Comparison of ENCODE assay signal across 12 cellular contexts in genomic region chr4:52657317-52657629, GRCh38. TPM values are rescaled to one million over a fixed set of nuclear protein-coding genes. Genes with fewer than 3 reads are reported as not detected.
DNase-seq lines count a peak whose midpoint lies in the region; TF ChIP-seq lines count a peak whose summit lies in the region.
"Had no signal": no experiment of that assay in that cellular context is flagged by ENCODE, and none has a peak within 500 bp of the region (broad histone marks: within the 10 kb centered on the region; RNA-seq: fewer than 3 reads in every experiment).

No MANE protein-coding gene starts in this region.

- peaks cover 4 to 11% (median 4%) of the 10 kb centered on the region in 3 donors for H3K36me3 Mint-ChIP-seq in CD8-positive, alpha-beta memory T cell
- H3K36me3 Mint-ChIP-seq in osteocyte (ENCODE audit: unreplicated experiment) = peaks cover 13% of the 10 kb centered on the region

- in situ Hi-C loops in brain microvascular endothelial cell (cut with HindIII; ENCODE audit: low pct_ligation_motif_present, low sequenced_read_pairs) = no loop called here

- peaks cover 9% of the 10 kb centered on the region for H3K4me1 ChIP-seq in CD8-positive, alpha-beta memory T cell (ENCODE audit: insufficient read depth, low read length)
- H3K4me1 ChIP-seq in OCI-LY7 (ENCODE audit: insufficient read depth, low read length, poor library complexity, severe bottlenecking) (peaks cover 21% of the 10 kb centered on the region), esophagus (ENCODE audit: control insufficient read depth in 2 of 2, insufficient read depth in 2 of 2, low read length in 1 of 2) (peaks cover 4 to 11% of the 10 kb centered on the region in 2 donors), Peyer's patch (peaks cover 0 to 15% (median 1%) of the 10 kb centered on the region in 4 donors)

- H3K27me3 Mint-ChIP-seq in CD8-positive, alpha-beta memory T cell = no peaks in the 10 kb centered on the region
- no peaks in the 10 kb centered on the region for H3K27me3 Mint-ChIP-seq in osteocyte (ENCODE audit: unreplicated experiment)

- no peak overlapping the region for H2AFZ ChIP-seq in OCI-LY7 (ENCODE audit: low read length)

- peaks cover 2 to 4% (median 4%) of the 10 kb centered on the region in 5 donors for H3K9me3 Mint-ChIP-seq in CD8-positive, alpha-beta memory T cell
- no peaks in the 10 kb centered on the region for H3K9me3 Mint-ChIP-seq in osteocyte (ENCODE audit: unreplicated experiment)

- no peaks in the 10 kb centered on the region for H3K9me3 ChIP-seq in CD8-positive, alpha-beta memory T cell (ENCODE audit: low read length)
- H3K9me3 ChIP-seq in OCI-LY7 (ENCODE audit: low read length) (no peaks in the 10 kb centered on the region), esophagus (ENCODE audit: control insufficient read depth in 2 of 2, insufficient read depth in 1 of 2, low read depth in 1 of 2, low read length in 1 of 2) (no peaks in the 10 kb centered on the region), Peyer's patch (no peaks in the 10 kb centered on the region)

- no peak for TF ChIP-seq POLR2A in Peyer's patch (IDR thresholded peaks at IDR 0.05)

- peaks cover 6% of the 10 kb centered on the region; the same call in 1 of the 2 replicates for H3K79me2 ChIP-seq in OCI-LY7 (ENCODE audit: insufficient read depth, low read depth, low read length)

- H3K27ac ChIP-seq in CD8-positive, alpha-beta memory T cell (ENCODE audit: low read depth, low read length) = no peak overlapping the region
- H3K27ac ChIP-seq in OCI-LY7 (ENCODE audit: low read depth, low read length, poor library complexity, severe bottlenecking) = no peak overlapping the region
- peak overlapping the region; percentile 35 to 49 for H3K27ac ChIP-seq in esophagus (ENCODE audit: low read depth in 2 of 2, low read length in 1 of 2)
- no peak overlapping the region for H3K27ac ChIP-seq in brain microvascular endothelial cell
- H3K27ac ChIP-seq in Peyer's patch = no peak overlapping the region

- POLR2A ChIA-PET in CD8-positive, alpha-beta memory T cell (lab: Charles Lee) = interaction anchor here (1.1 to 1.3 kb wide), 2 partner anchors 9 to 18 kb away, joined by 4 to 5 read pairs; no protein-coding TSS in a partner anchor
- POLR2A ChIA-PET in OCI-LY7 (lab: Charles Lee) = interaction anchor here (2.0 to 2.6 kb wide), 2 partner anchors 9 to 55 kb away, joined by 8 to 19 read pairs; no protein-coding TSS in a partner anchor

- H3K36me3 ChIP-seq in CD8-positive, alpha-beta memory T cell (ENCODE audit: insufficient read depth, low read length) = no peaks in the 10 kb centered on the region
- H3K36me3 ChIP-seq in OCI-LY7 (ENCODE audit: insufficient read depth, low read length) = peaks cover 12% of the 10 kb centered on the region
- peaks cover 0 to 2% of the 10 kb centered on the region in 2 donors for H3K36me3 ChIP-seq in esophagus (ENCODE audit: control insufficient read depth in 2 of 2, insufficient read depth in 2 of 2, low read length in 1 of 2)
- H3K36me3 ChIP-seq in brain microvascular endothelial cell (replicated peaks) = no peaks in the 10 kb centered on the region
- H3K36me3 ChIP-seq in Peyer's patch = no peaks in the 10 kb centered on the region

- H3K4me3 Mint-ChIP-seq in CD8-positive, alpha-beta memory T cell = peak overlapping the region; percentile 72 to 87 (median 82)
- H3K4me3 Mint-ChIP-seq in osteocyte (ENCODE audit: unreplicated experiment) = peak overlapping the region; percentile 73

- no peak for DNase-seq in CD8-positive, alpha-beta memory T cell
- DNase-seq in OCI-LY7 (ENCODE audit: low spot score) = no peak
- DNase-seq in osteocyte (ENCODE audit: extremely low spot score, unreplicated experiment) = no peak
- DNase-seq in brain microvascular endothelial cell = no peak
- DNase-seq in NCI-H226 = no peak
- no peak for DNase-seq in Peyer's patch
- DNase-seq in HuH-7.5 (ENCODE audit: low spot score) = no peak
- DNase-seq: activated CD4-positive, CD25-positive, alpha-beta regulatory T cell treated with anti-CD3 and anti-CD28 coated beads, Interleukin-2, amount 50 U/mL, for 72 hours; GOT3; NCI-H1436; stimulated activated CD4-positive, alpha-beta T cell treated with anti-CD3 and anti-CD28 coated beads, Interleukin-4, amount 100 ng/mL, for 24 hours had no signal

- no peaks in the 10 kb centered on the region for H4K20me1 ChIP-seq in OCI-LY7 (ENCODE audit: insufficient read depth, low read length)

- no peak overlapping the region for H3K4me3 ChIP-seq in CD8-positive, alpha-beta memory T cell (ENCODE audit: low read length)
- H3K4me3 ChIP-seq in OCI-LY7 (ENCODE audit: low read depth, low read length, poor library complexity, severe bottlenecking) (no peak overlapping the region), esophagus (ENCODE audit: low read depth in 1 of 2, low read length in 2 of 2) (peak overlapping the region in 1 of 2 donors; percentile 89), brain microvascular endothelial cell (ENCODE audit: low read depth, low read length) (no peak overlapping the region), Peyer's patch (no peak overlapping the region)

- peak overlapping the region; percentile 81; the same call in 1 of the 2 replicates for H3K4me2 ChIP-seq in OCI-LY7 (ENCODE audit: low read length)

- H3K9me2 ChIP-seq in OCI-LY7 (ENCODE audit: insufficient read depth, low read length) = no peaks in the 10 kb centered on the region

- 75 to 83% methylated on average over 7 of the region's 7 CpGs for WGBS in esophagus, 2 donors

- no TSS peak for BruUV-seq in OCI-LY7 (replicated peaks; lab: Mats Ljungman, UMichigan)

- no peaks in the 10 kb centered on the region for H3K27me3 ChIP-seq in CD8-positive, alpha-beta memory T cell (ENCODE audit: insufficient read depth, low read length, poor library complexity, severe bottlenecking)
- H3K27me3 ChIP-seq in esophagus (ENCODE audit: control insufficient read depth in 1 of 2, insufficient read depth in 2 of 2, low read length in 2 of 2) (no peaks in the 10 kb centered on the region), brain microvascular endothelial cell (replicated peaks) (no peaks in the 10 kb centered on the region), Peyer's patch (no peaks in the 10 kb centered on the region)

- CTCF ChIA-PET in CD8-positive, alpha-beta memory T cell (lab: Charles Lee) = interaction anchor here (1.3 kb wide), 1 partner anchor 326 kb away, joined by 3 read pairs; no protein-coding TSS in a partner anchor
- CTCF ChIA-PET in OCI-LY7 (lab: Charles Lee; ENCODE audit: unreplicated experiment) = no interaction called here

- intact Hi-C loops in OCI-LY7 (cut with micrococcal nuclease; ENCODE audit: unreplicated experiment) = no loop called here

- peaks cover 33 to 60% (median 53%) of the 10 kb centered on the region in 3 donors for H3K4me1 Mint-ChIP-seq in CD8-positive, alpha-beta memory T cell
- H3K4me1 Mint-ChIP-seq in osteocyte (ENCODE audit: unreplicated experiment) = peaks cover 33% of the 10 kb centered on the region

- peak overlapping the region in 6 of 8 donors; percentile 6 to 91 (median 77) for H3K27ac Mint-ChIP-seq in CD8-positive, alpha-beta memory T cell
- peak overlapping the region; percentile 82 for H3K27ac Mint-ChIP-seq in osteocyte (ENCODE audit: unreplicated experiment)

- no peak for TF ChIP-seq CTCF in OCI-LY7 (conservative IDR thresholded peaks at IDR 0.05; ENCODE audit: low read length)
- no peak for TF ChIP-seq CTCF in osteocyte (IDR thresholded peaks at IDR 0.05)
- no peak for TF ChIP-seq CTCF in brain microvascular endothelial cell (IDR thresholded peaks at IDR 0.05; ENCODE audit: low read depth, low read length, missing control alignments)
- TF ChIP-seq CTCF in Peyer's patch (IDR thresholded peaks at IDR 0.05) = no peak

RNA-seq across cellular contexts. Expression of gene USP46, which starts 1.8 kb away (rescaled TPM):
- total RNA-seq in CD8-positive, alpha-beta memory T cell = 10 to 100 TPM; 15.6 to 16.9 TPM
- polyA plus RNA-seq in CD8-positive, alpha-beta memory T cell = 5.8 TPM
- total RNA-seq in OCI-LY7 (2014; rRNA removed; shearing (Covaris generic)) = 5.4 and 5.8 TPM in 2 replicates
- 15.5 and 15.8 TPM in 2 replicates for total RNA-seq in OCI-LY7 (2022)
- 1 to 10 TPM; 5.5 to 7.2 TPM for polyA plus RNA-seq in esophagus
- 18.7 and 18.8 TPM in 2 replicates for total RNA-seq in osteocyte
- total RNA-seq in Peyer's patch = 10 to 100 TPM in 2 of 4 donors, 1 to 10 TPM in 2; 7.4 to 19.8 (median 9.4) TPM

Comparison
In these comparisons a context has a peak if more than half of its experiments do, and no peak if none do; other contexts are left out.
1. H3K27ac ChIP-seq: peak in esophagus (2 of 2); none in CD8-positive, alpha-beta memory T cell (single experiment), OCI-LY7 (single experiment), brain microvascular endothelial cell (single experiment) and Peyer's patch (0 of 4).